ENCODE assay signal across 10 cellular contexts in the genomic region with DNA sequence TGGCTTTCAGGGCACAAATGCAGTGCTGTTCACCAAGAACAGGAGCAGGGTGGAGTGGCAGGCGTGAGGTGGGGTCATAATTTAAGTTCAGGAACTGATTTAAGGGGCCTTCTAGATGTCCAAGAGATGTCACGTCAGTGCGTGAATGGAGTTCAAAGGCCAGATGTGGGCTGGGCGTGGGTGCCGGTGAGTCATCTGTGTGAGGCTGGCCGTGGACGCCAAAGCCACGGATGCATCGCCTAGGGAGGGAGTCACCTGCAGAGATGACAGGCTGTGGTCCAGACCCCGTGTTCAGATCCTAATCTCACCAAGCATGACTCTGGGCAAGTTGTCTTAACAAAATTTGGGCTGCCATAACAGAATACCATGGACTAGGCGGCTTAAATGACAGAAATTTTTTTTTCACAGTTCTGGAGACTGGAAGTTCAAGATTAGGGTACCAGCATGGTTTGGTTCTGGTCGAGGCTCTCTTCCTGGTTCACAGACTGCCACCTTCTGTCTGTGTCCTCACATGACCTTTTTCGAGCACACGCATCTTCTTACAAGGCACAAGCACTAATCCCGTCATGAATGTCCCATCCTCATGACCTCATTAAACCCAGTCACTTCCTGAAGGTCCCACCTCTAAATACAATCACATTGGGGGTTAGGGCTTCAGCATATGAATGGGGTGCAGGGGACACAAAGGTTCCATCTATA.
A peak's percentile ranks its signal among the peaks of the same experiment; 100 is the strongest.
DNase-seq lines count a peak whose midpoint lies in the region; ATAC-seq and TF ChIP-seq lines count a peak whose summit lies in the region.
"Had no signal": no experiment of that assay in that cellular context is flagged by ENCODE, and none has a peak within 500 bp of the region (broad histone marks: within the 10 kb centered on the region; RNA-seq: fewer than 3 reads in every experiment).

No MANE protein-coding gene starts in this region.

- DNase-seq in activated naive CD4-positive, alpha-beta T cell treated with anti-CD3 and anti-CD28 coated beads, Interleukin-2, amount 10 ng/mL, durations not matched to agents 7 days and 5 days: no peak
- no peak for DNase-seq in activated naive CD4-positive, alpha-beta T cell treated with anti-CD3 and anti-CD28 coated beads, Interleukin-2, amount 50 U/mL, for 16 hours
- peak; percentile 54 for DNase-seq in stimulated activated CD8-positive, alpha-beta memory T cell treated with anti-CD3 and anti-CD28 coated beads, Interleukin-4, amount 100 ng/mL, for 48 hours
- DNase-seq in NCI-H345 (lab: John Stamatoyannopoulos, UW) (no peak), SIG-M5 treated with dmso at 0.1 percent for 504 hours (lab: John Stamatoyannopoulos, UW; ENCODE audit: unreplicated experiment) (no peak), SW 1271 (lab: John Stamatoyannopoulos, UW) (no peak)
- DNase-seq: NCI-H1436 treated with DMSO at 0.1 percent for 48 hours had no signal

- CTCF ChIA-PET in activated naive CD4-positive, alpha-beta T cell treated with anti-CD3 and anti-CD28 coated beads, Interleukin-2, amount 10 ng/mL, durations not matched to agents 7 days and 5 days (lab: Charles Lee): interaction anchor here (1.3 kb wide), 1 partner anchor 144 kb away, joined by 5 read pairs; no protein-coding TSS in a partner anchor

- peaks cover 19% of the 10 kb centered on the region for H3K4me1 Mint-ChIP-seq in activated naive CD4-positive, alpha-beta T cell treated with anti-CD3 and anti-CD28 coated beads, Interleukin-2, amount 10 ng/mL, durations not matched to agents 7 days and 5 days
- peaks cover 48% of the 10 kb centered on the region for H3K4me1 Mint-ChIP-seq in activated T-helper 17 cell treated with anti-CD3 and anti-CD28 coated beads, Interleukin-2, amount 50 U/mL, for 72 hours

- no peaks in the 10 kb centered on the region for H3K9me3 Mint-ChIP-seq in activated naive CD4-positive, alpha-beta T cell treated with anti-CD3 and anti-CD28 coated beads, Interleukin-2, amount 10 ng/mL, durations not matched to agents 7 days and 5 days
- no peaks in the 10 kb centered on the region for H3K9me3 Mint-ChIP-seq in activated T-helper 17 cell treated with anti-CD3 and anti-CD28 coated beads, Interleukin-2, amount 50 U/mL, for 72 hours
- H3K9me3 Mint-ChIP-seq: T-helper 1 cell treated with Interleukin-12 subunit alpha and Interleukin-12 subunit beta and Interleukin-4 antibody, amounts not matched to agents 30 μg/mL and 1 μg/mL, for 36 hours had no signal

- H3K27me3 Mint-ChIP-seq in activated naive CD4-positive, alpha-beta T cell treated with anti-CD3 and anti-CD28 coated beads, Interleukin-2, amount 10 ng/mL, durations not matched to agents 7 days and 5 days: no peaks in the 10 kb centered on the region
- no peaks in the 10 kb centered on the region for H3K27me3 Mint-ChIP-seq in activated T-helper 17 cell treated with anti-CD3 and anti-CD28 coated beads, Interleukin-2, amount 50 U/mL, for 72 hours

- peak overlapping the region; percentile 50 for H3K27ac Mint-ChIP-seq in activated naive CD4-positive, alpha-beta T cell treated with anti-CD3 and anti-CD28 coated beads, Interleukin-2, amount 10 ng/mL, durations not matched to agents 7 days and 5 days
- H3K27ac Mint-ChIP-seq in activated T-helper 17 cell treated with anti-CD3 and anti-CD28 coated beads, Interleukin-2, amount 50 U/mL, for 72 hours: peak overlapping the region; percentile 54
- H3K27ac Mint-ChIP-seq: T-helper 1 cell treated with Interleukin-12 subunit alpha and Interleukin-12 subunit beta and Interleukin-4 antibody, amounts not matched to agents 30 μg/mL and 1 μg/mL, for 36 hours had no signal

- no peak for TF ChIP-seq EP300 in Ishikawa (IDR thresholded peaks at IDR 0.05; ENCODE audit: borderline replicate concordance)

- ATAC-seq in activated T-helper 17 cell treated with anti-CD3 and anti-CD28 coated beads, Interleukin-2, amount 50 U/mL, for 72 hours (replicated peaks): peak; percentile 83

- H3K4me3 Mint-ChIP-seq in activated naive CD4-positive, alpha-beta T cell treated with anti-CD3 and anti-CD28 coated beads, Interleukin-2, amount 10 ng/mL, durations not matched to agents 7 days and 5 days: no peak overlapping the region
- no peak overlapping the region for H3K4me3 Mint-ChIP-seq in activated T-helper 17 cell treated with anti-CD3 and anti-CD28 coated beads, Interleukin-2, amount 50 U/mL, for 72 hours
- H3K4me3 Mint-ChIP-seq: T-helper 1 cell treated with Interleukin-12 subunit alpha and Interleukin-12 subunit beta and Interleukin-4 antibody, amounts not matched to agents 30 μg/mL and 1 μg/mL, for 36 hours had no signal

- TF ChIP-seq RAD21 in Ishikawa (IDR thresholded peaks at IDR 0.05; ENCODE audit: low read depth): peak; percentile 14; the same call in 1 of the 2 replicates

- H3K36me3 Mint-ChIP-seq in activated naive CD4-positive, alpha-beta T cell treated with anti-CD3 and anti-CD28 coated beads, Interleukin-2, amount 10 ng/mL, durations not matched to agents 7 days and 5 days: no peaks in the 10 kb centered on the region
- H3K36me3 Mint-ChIP-seq in activated T-helper 17 cell treated with anti-CD3 and anti-CD28 coated beads, Interleukin-2, amount 50 U/mL, for 72 hours (ENCODE audit: low read depth): peaks cover 10% of the 10 kb centered on the region

TF ChIP-seq in Ishikawa, 13 proteins besides CTCF, POLR2A, EP300 and RAD21:
- TF ChIP-seq TEAD4 (IDR thresholded peaks at IDR 0.05) (no peak), REST (IDR thresholded peaks at IDR 0.05; ENCODE audit: low read depth) (no peak), EGR1 (IDR thresholded peaks at IDR 0.05) (no peak), ZBTB7A (IDR thresholded peaks at IDR 0.05; ENCODE audit: low read depth) (no peak), FOXM1 (IDR thresholded peaks at IDR 0.05; ENCODE audit: borderline replicate concordance, low read depth) (no peak), USF1 (IDR thresholded peaks at IDR 0.05) (no peak), CREB1 (IDR thresholded peaks at IDR 0.05; ENCODE audit: low read depth) (no peak), TCF12 (IDR thresholded peaks at IDR 0.05; ENCODE audit: low read depth) (no peak), MAX (IDR thresholded peaks at IDR 0.05) (no peak), YY1 (IDR thresholded peaks at IDR 0.05; ENCODE audit: low read depth) (no peak), TAF1 (IDR thresholded peaks at IDR 0.05; ENCODE audit: low read depth) (no peak)
TF ChIP-seq in Ishikawa: peak in this region for 0.
